23 cellular contexts compared by ENCODE assay signal in genomic region chr16:58111331-58111627, GRCh38. TPM values are rescaled to one million over a fixed set of nuclear protein-coding genes. Genes with fewer than 3 reads are reported as not detected.
DNase-seq lines count a peak whose midpoint lies in the region; ATAC-seq, FAIRE-seq and TF ChIP-seq lines count a peak whose summit lies in the region.
"Had no signal": no experiment of that assay in that cellular context is flagged by ENCODE, and none has a peak within 500 bp of the region (broad histone marks: within the 10 kb centered on the region; RNA-seq: fewer than 3 reads in every experiment).

No MANE protein-coding gene starts in this region.

- no peak overlapping the region for H3K18ac ChIP-seq in neuronal stem cell (ENCODE audit: low read length)

- H3K4ac ChIP-seq in neuronal stem cell (ENCODE audit: low read length), result no peak overlapping the region

- peak overlapping the region in 1 of 2 experiments; percentile 51; a peak in 2 of 4 replicates for H3K27ac ChIP-seq in SK-N-SH (ENCODE audit: low read depth in 2 of 2, low read length in 1 of 2)
- no peak overlapping the region for H3K27ac ChIP-seq in K562 (ENCODE audit: extremely low read depth, low read depth, low read length)
- H3K27ac ChIP-seq in HepG2 (ENCODE audit: extremely low read length, insufficient read depth, low read length), result no peak overlapping the region
- no peak overlapping the region for H3K27ac ChIP-seq in neuronal stem cell (replicated peaks; ENCODE audit: low read length)
- H3K27ac ChIP-seq: A549, C4-2B, PC-9, SJCRH30 had no signal

- ATAC-seq in K562, result no peak
- ATAC-seq in HepG2, result no peak
- ATAC-seq in HG03097 (IDR thresholded peaks at IDR 0.05; ENCODE audit: low FRiP score, unreplicated experiment), result no peak
- no peak for ATAC-seq in HG02938 (IDR thresholded peaks at IDR 0.05; ENCODE audit: unreplicated experiment)
- ATAC-seq: Right ventricle myocardium inferior had no signal

- H4K91ac ChIP-seq in neuronal stem cell (ENCODE audit: low read depth, low read length, poor library complexity), result no peak overlapping the region

- 91% methylated on average over 3 of the region's 3 CpGs for WGBS in SK-N-SH (ENCODE audit: low lambda C conversion rate)
- WGBS in K562 (ENCODE audit: insufficient coverage, low coverage, missing lambda C conversion rate), result 65% methylated on average over 3 of the region's 3 CpGs
- 87% methylated on average over 3 of the region's 3 CpGs for WGBS in HepG2 (ENCODE audit: low lambda C conversion rate)
- WGBS in neuronal stem cell (ENCODE audit: extremely low coverage in 2 of 2, insufficient read length in 2 of 2, insufficient replicate concordance in 1 of 2), 2 donors, result no CpG with 5 or more reads among the region's 3 CpGs

- H3K27me3 ChIP-seq in SK-N-SH (ENCODE audit: insufficient read depth), result no peaks in the 10 kb centered on the region
- H3K27me3 ChIP-seq in K562 (ENCODE audit: control insufficient read depth in 2 of 2, insufficient read depth in 2 of 2, low read length in 2 of 2), result no peaks in the 10 kb centered on the region; a peak in 1 of 5 replicates
- H3K27me3 ChIP-seq in HepG2 (ENCODE audit: control insufficient read depth in 1 of 2, insufficient read depth in 2 of 2, low read length in 2 of 2), result no peaks in the 10 kb centered on the region
- H3K27me3 ChIP-seq in neuronal stem cell (ENCODE audit: control insufficient read depth in 3 of 3, insufficient read depth in 3 of 3, low read depth in 1 of 3, low read length in 3 of 3), result no peaks in the 10 kb centered on the region
- H3K27me3 ChIP-seq: SJCRH30 had no signal

- no peak for TF ChIP-seq CTCF in SK-N-SH (IDR thresholded peaks at IDR 0.05)
- no peak for TF ChIP-seq CTCF in K562 (IDR thresholded peaks at IDR 0.05 in 2 of 3, conservative IDR thresholded peaks at IDR 0.05 in 1 of 3; ENCODE audit: insufficient read depth in 2 of 3, low read depth in 1 of 3, low read length in 3 of 3)
- no peak for TF ChIP-seq CTCF in HepG2 (CRISPR knock-in tag; IDR thresholded peaks at IDR 0.05)

- no TSS peak for BruUV-seq in K562 (replicated peaks; lab: Mats Ljungman, UMichigan)
- no TSS peak for BruUV-seq in HepG2 (replicated peaks; lab: Mats Ljungman, UMichigan)

- H3K9me3 ChIP-seq in SK-N-SH, result no peaks in the 10 kb centered on the region
- H3K9me3 ChIP-seq in K562 (replicated peaks; ENCODE audit: control insufficient read depth, insufficient read depth, low read depth, low read length), result no peaks in the 10 kb centered on the region
- no peaks in the 10 kb centered on the region for H3K9me3 ChIP-seq in HepG2 (ENCODE audit: low read length)
- H3K9me3 ChIP-seq in neuronal stem cell (replicated peaks in 1 of 2; ENCODE audit: control insufficient read depth in 2 of 2, insufficient read depth in 1 of 2, low read depth in 1 of 2, low read length in 2 of 2), result peaks cover 3 to 5% of the 10 kb centered on the region in 2 donors
- H3K9me3 ChIP-seq: A549, SJCRH30 had no signal

- H3K36me3 ChIP-seq in SK-N-SH (replicated peaks in 1 of 2; ENCODE audit: control insufficient read depth in 1 of 2, insufficient read depth in 2 of 2, low read length in 1 of 2) (peaks cover 27 to 33% of the 10 kb centered on the region in 2 experiments), K562 (ENCODE audit: control insufficient read depth, insufficient read depth, low read length) (peaks cover 36% of the 10 kb centered on the region), HepG2 (replicated peaks in 1 of 2; ENCODE audit: control insufficient read depth in 1 of 2, insufficient read depth in 2 of 2, low read length in 2 of 2) (peaks cover 15 to 30% of the 10 kb centered on the region in 2 experiments), neuronal stem cell (replicated peaks in 1 of 2; ENCODE audit: control insufficient read depth in 2 of 2, insufficient read depth in 2 of 2, low read length in 2 of 2) (peaks cover 23 to 38% of the 10 kb centered on the region in 2 donors)

- no peak overlapping the region for H2BK5ac ChIP-seq in neuronal stem cell (ENCODE audit: low read length)

- no peak overlapping the region for H2BK120ac ChIP-seq in neuronal stem cell (ENCODE audit: low read depth, low read length)

- no peaks in the 10 kb centered on the region for H3F3A ChIP-seq in SK-N-SH (replicated peaks; ENCODE audit: insufficient read depth)

- H2AFZ ChIP-seq in SK-N-SH (ENCODE audit: low read depth) (no peak overlapping the region), K562 (ENCODE audit: low read depth, low read length) (no peak overlapping the region), HepG2 (ENCODE audit: low read length) (no peak overlapping the region), neuronal stem cell (ENCODE audit: low read length) (no peak overlapping the region)
- H2AFZ ChIP-seq: PC-9 had no signal

- H3K23ac ChIP-seq in neuronal stem cell (ENCODE audit: low read depth, low read length, poor library complexity), result no peak overlapping the region

- TF ChIP-seq POLR2A in K562 (conservative IDR thresholded peaks at IDR 0.05), result no peak
- TF ChIP-seq POLR2A in HepG2 (IDR thresholded peaks at IDR 0.05; ENCODE audit: insufficient read depth in 1 of 2, low read depth in 2 of 2, low read length in 2 of 2), result no peak

- H3K4me1 ChIP-seq in SK-N-SH (ENCODE audit: control insufficient read depth in 1 of 2, insufficient read depth in 2 of 2, low read depth in 1 of 2, low read length in 1 of 2), result peaks cover 9 to 42% of the 10 kb centered on the region in 2 experiments; a peak in 3 of 4 replicates
- H3K4me1 ChIP-seq in K562 (replicated peaks in 1 of 2; ENCODE audit: control insufficient read depth in 2 of 2, insufficient read depth in 2 of 2, low read length in 2 of 2), result no peaks in the 10 kb centered on the region; a peak in 1 of 5 replicates
- H3K4me1 ChIP-seq in HepG2 (ENCODE audit: insufficient read depth, low read length), result no peaks in the 10 kb centered on the region
- H3K4me1 ChIP-seq in neuronal stem cell (ENCODE audit: control insufficient read depth in 2 of 2, insufficient read depth in 1 of 2, low read depth in 1 of 2, low read length in 2 of 2), result peaks cover 15 to 16% of the 10 kb centered on the region in 2 donors
- H3K4me1 ChIP-seq: A549 had no signal

- DNase-seq in SK-N-SH (no peak), K562 (ENCODE audit: extremely low read depth in 1 of 4, low spot score in 3 of 4) (no peak), HepG2 (ENCODE audit: low spot score) (no peak), neuronal stem cell (ENCODE audit: low spot score) (no peak), NCI-H1694 (lab: John Stamatoyannopoulos, UW) (no peak)
- DNase-seq: AML-193; Calu3; CD8-positive, alpha-beta memory T cell; DMS79 treated with DMSO at 0.1 percent for 48 hours; KBM-7; NCI-H1694 treated with DMSO at 0.1 percent for 48 hours; NCI-H2081; NCI-H2227 treated with DMSO at 0.1 percent for 48 hours; NCI-H526 treated with DMSO at 0.1 percent for 48 hours; PC-9 had no signal

- POLR2A ChIA-PET in SK-N-SH (lab: Yijun Ruan, JAX) (interaction anchor here (1.0 kb wide), 1 partner anchor 18 kb away, joined by 3 read pairs; the partner anchor contains the start of gene CFAP20), K562 (lab: Yijun Ruan, JAX) (no interaction called here), HepG2 (lab: Yijun Ruan, JAX) (no interaction called here)

- H4K20me1 ChIP-seq in SK-N-SH (ENCODE audit: insufficient read depth) (no peaks in the 10 kb centered on the region), K562 (replicated peaks; ENCODE audit: control insufficient read depth, insufficient read depth, low read length) (no peaks in the 10 kb centered on the region), HepG2 (ENCODE audit: insufficient read depth, low read length) (no peaks in the 10 kb centered on the region)

- H3K14ac ChIP-seq in neuronal stem cell (ENCODE audit: low read length), result no peak overlapping the region

- H3K79me2 ChIP-seq in SK-N-SH (ENCODE audit: insufficient read depth), result no peaks in the 10 kb centered on the region
- peaks cover 2% of the 10 kb centered on the region; the same call in 1 of the 3 replicates for H3K79me2 ChIP-seq in K562 (ENCODE audit: control insufficient read depth, insufficient read depth, low read length)
- no peaks in the 10 kb centered on the region for H3K79me2 ChIP-seq in HepG2 (ENCODE audit: insufficient read depth, low read length)

- H3K79me1 ChIP-seq in neuronal stem cell (ENCODE audit: low read depth, low read length), result no peaks in the 10 kb centered on the region

- TF ChIP-seq EP300 in SK-N-SH (IDR thresholded peaks at IDR 0.05; ENCODE audit: borderline replicate concordance in 1 of 2, low read depth in 1 of 2, low read length in 1 of 2) (no peak), K562 (IDR thresholded peaks at IDR 0.05; ENCODE audit: low read length) (no peak), HepG2 (IDR thresholded peaks at IDR 0.05; ENCODE audit: low read depth in 2 of 2, low read length in 2 of 2) (no peak), HepG2 (CRISPR knock-in tag; IDR thresholded peaks at IDR 0.05; ENCODE audit: borderline replicate concordance) (no peak)

- no peak overlapping the region for H2BK12ac ChIP-seq in neuronal stem cell (ENCODE audit: low read length)

- H3K4me2 ChIP-seq in SK-N-SH (peak overlapping the region; percentile 47; the same call in 1 of the 2 replicates), K562 (ENCODE audit: insufficient read depth, low read length) (no peak overlapping the region), HepG2 (ENCODE audit: low read depth, low read length) (no peak overlapping the region), neuronal stem cell (ENCODE audit: insufficient read depth, low read length, poor library complexity, severe bottlenecking) (no peak overlapping the region)
- H3K4me2 ChIP-seq: A549, PC-9 had no signal

- no peak overlapping the region for H3K9ac ChIP-seq in SK-N-SH
- H3K9ac ChIP-seq in K562 (ENCODE audit: insufficient read depth in 1 of 2, low read depth in 2 of 2, low read length in 2 of 2), result no peak overlapping the region
- H3K9ac ChIP-seq in HepG2 (ENCODE audit: insufficient read depth, low read depth, low read length), result no peak overlapping the region
- no peak overlapping the region for H3K9ac ChIP-seq in neuronal stem cell (ENCODE audit: low read depth, low read length, poor library complexity)

- intact Hi-C loops in K562 (cut with micrococcal nuclease), result no loop called here
- intact Hi-C loops in HepG2 (cut with micrococcal nuclease; ENCODE audit: unreplicated experiment), result no loop called here

- H3K4me3 ChIP-seq in SK-N-SH (ENCODE audit: low read depth in 2 of 2, low read length in 1 of 2), result no peak overlapping the region
- H3K4me3 ChIP-seq in K562, result no peak overlapping the region
- H3K4me3 ChIP-seq in HepG2 (replicated peaks in 1 of 3; ENCODE audit: insufficient read depth in 1 of 3, low read depth in 2 of 3, low read length in 3 of 3), result no peak overlapping the region
- no peak overlapping the region for H3K4me3 ChIP-seq in neuronal stem cell (ENCODE audit: low read length in 2 of 2)
- H3K4me3 ChIP-seq: A549, PC-9, SJCRH30 had no signal

- FAIRE-seq in K562 (lab: Jason Lieb, UNC), result no peak
- FAIRE-seq in HepG2 (lab: Jason Lieb, UNC), result no peak
- FAIRE-seq: A549, GM12892, H54 had no signal

- no peaks in the 10 kb centered on the region for H3K9me1 ChIP-seq in K562 (ENCODE audit: control insufficient read depth, insufficient read depth, low read length)

- no peaks in the 10 kb centered on the region for H3K9me2 ChIP-seq in SK-N-SH

- no peak overlapping the region for H2BK15ac ChIP-seq in neuronal stem cell (ENCODE audit: low read length)

- in situ Hi-C loops in K562 (cut with MboI) (no loop called here), HepG2 (cut with HindIII; ENCODE audit: extremely low pct_ligation_motif_present, low pct_unique_long_range_greater_than_20kb) (no loop called here)

- H2AK5ac ChIP-seq in neuronal stem cell (ENCODE audit: low read depth, low read length), result peak overlapping the region; percentile 16

- H4K8ac ChIP-seq in neuronal stem cell (ENCODE audit: low read depth, low read length), result no peak overlapping the region

- CTCF ChIA-PET in SK-N-SH (lab: Yijun Ruan, JAX) (interaction anchor here (1.4 kb wide), 1 partner anchor 79 kb away, joined by 5 read pairs; no protein-coding TSS in a partner anchor), K562 (lab: Yijun Ruan, JAX; ENCODE audit: low intra/inter-chr PET ratio) (no interaction called here), HepG2 (lab: Yijun Ruan, JAX; ENCODE audit: low intra/inter-chr PET ratio, low total read pairs) (no interaction called here)

- TF ChIP-seq RAD21 in SK-N-SH (IDR thresholded peaks at IDR 0.05; ENCODE audit: low read length) (no peak), K562 (CRISPR knock-in tag; conservative IDR thresholded peaks at IDR 0.05 in 1 of 2, IDR thresholded peaks at IDR 0.05 in 1 of 2) (no peak), HepG2 (CRISPR knock-in tag; IDR thresholded peaks at IDR 0.05) (no peak)

RNA-seq across cellular contexts. Expression of gene CFAP20, which starts 17.9 kb away (rescaled TPM):
- polyA plus RNA-seq in SK-N-SH (2012; rRNA removed) (61.6 and 65.9 TPM in 2 replicates), K562 (2011; rRNA removed) (75.3 and 76.3 TPM in 2 replicates), K562 (2014; fragmentation: Illumina TruSeq; extraction: Trizol) (74.4 and 79.1 TPM in 2 replicates), K562 (2014; fragmentation: Nextera tagmentation; extraction: Ambion mirVana) (10 to 100 TPM; 20.5 to 30.4 TPM), K562 (2014; rRNA removed) (84.5 and 90.0 TPM in 2 replicates), HepG2 (2011; rRNA removed) (62.3 and 73.1 TPM in 2 replicates)
- polyA plus RNA-seq in SK-N-SH (2012; cell fraction: cytosol; rRNA removed), result 56.5 and 60.2 TPM in 2 replicates
- 71.3 and 79.2 TPM in 2 replicates for polyA plus RNA-seq in SK-N-SH (2012; cell fraction: nucleus; rRNA removed)
- 60.4 and 84.1 TPM in 2 replicates for total RNA-seq in K562 (2011; cell fraction: chromatin; rRNA removed; ENCODE audit: low replicate concordance)
- 47.2 and 54.3 TPM in 2 replicates for total RNA-seq in K562 (2011; cell fraction: nucleolus; rRNA removed)
- 53.7 and 61.0 TPM in 2 replicates for total RNA-seq in K562 (2011; cell fraction: nucleoplasm; rRNA removed)
- total RNA-seq in K562 (2014; rRNA removed) (75.5 and 77.8 TPM in 2 replicates), K562 (2014; rRNA removed; fragmentation: Illumina TruSeq; extraction: Trizol) (66.2 and 69.2 TPM in 2 replicates), K562 (2015; rRNA removed; fragmentation: Illumina TruSeq; extraction: Trizol) (79.1 and 90.5 TPM in 2 replicates), K562 (2021) (55.2 and 56.5 TPM in 2 replicates), HepG2 (2016; rRNA removed; fragmentation: Illumina TruSeq; extraction: Trizol) (87.4 and 103 TPM in 2 replicates)
- polyA plus RNA-seq in K562 (2011; cell fraction: cytosol; rRNA removed), result 80.3 and 88.1 TPM in 2 replicates
- 73.5 and 86.5 TPM in 2 replicates for polyA plus RNA-seq in K562 (2011; cell fraction: nucleus; rRNA removed)
- 58.5 and 70.9 TPM in 2 replicates for polyA plus RNA-seq in K562 (2012)
- polyA minus RNA-seq in K562 (2011; rRNA and poly(A)+ RNA removed), result 68.0 and 92.8 TPM in 2 replicates
- polyA minus RNA-seq in K562 (2011; cell fraction: cytosol; rRNA and poly(A)+ RNA removed), result 50.4 and 54.9 TPM in 2 replicates
- polyA minus RNA-seq in K562 (2011; cell fraction: nucleus; rRNA and poly(A)+ RNA removed), result 23.3 and 44.5 TPM in 2 replicates
- total RNA-seq in HepG2 (2016; cell fraction: cytosol; rRNA removed; fragmentation: Illumina TruSeq; extraction: Trizol; ENCODE audit: low read depth), result 20.4 and 23.7 TPM in 2 replicates
- 90.5 and 106 TPM in 2 replicates for total RNA-seq in HepG2 (2016; cell fraction: insoluble cytoplasmic fraction; rRNA removed; fragmentation: Illumina TruSeq; extraction: Trizol)
- total RNA-seq in HepG2 (2016; cell fraction: membrane; rRNA removed; fragmentation: Illumina TruSeq; extraction: Trizol), result 20.9 and 22.6 TPM in 2 replicates
- total RNA-seq in HepG2 (2016; cell fraction: nucleus; rRNA removed; fragmentation: Illumina TruSeq; extraction: Trizol), result 54.6 and 63.8 TPM in 2 replicates
- 55.6 and 61.8 TPM in 2 replicates for polyA plus RNA-seq in HepG2 (2011; cell fraction: cytosol; rRNA removed)
- polyA plus RNA-seq in HepG2 (2011; cell fraction: nucleus; rRNA removed), result 43.8 and 64.6 TPM in 2 replicates
- 38.8 and 48.5 TPM in 2 replicates for polyA plus RNA-seq in HepG2 (2012)
- 8.6 and 8.9 TPM in 2 replicates for polyA plus RNA-seq in HepG2 (2016; cell fraction: cytosol; fragmentation: Illumina TruSeq; extraction: Trizol; ENCODE audit: low read depth)
- 99.6 and 104 TPM in 2 replicates for polyA plus RNA-seq in HepG2 (2016; cell fraction: insoluble cytoplasmic fraction; fragmentation: Illumina TruSeq; extraction: Trizol; ENCODE audit: low read depth)
- 10.4 and 12.5 TPM in 2 replicates for polyA plus RNA-seq in HepG2 (2016; cell fraction: membrane; fragmentation: Illumina TruSeq; extraction: Trizol; ENCODE audit: low read depth)
- polyA plus RNA-seq in HepG2 (2016; cell fraction: nucleus; fragmentation: Illumina TruSeq; extraction: Trizol; ENCODE audit: insufficient read depth, low read depth), result 91.7 and 107 TPM in 2 replicates
- polyA minus RNA-seq in HepG2 (2011; rRNA and poly(A)+ RNA removed; ENCODE audit: low replicate concordance), result 62.6 and 62.7 TPM in 2 replicates
- 32.8 and 51.6 TPM in 2 replicates for polyA minus RNA-seq in HepG2 (2011; cell fraction: cytosol; rRNA and poly(A)+ RNA removed)
- polyA minus RNA-seq in HepG2 (2011; cell fraction: nucleus; rRNA and poly(A)+ RNA removed), result 30.4 and 37.3 TPM in 2 replicates
- 96.9 TPM for polyA plus RNA-seq in neuronal stem cell (2013, experiment 1 of 2)
- polyA plus RNA-seq in neuronal stem cell (2013, experiment 2 of 2), result 98.2 TPM
